In genomic region chr2:55102056-55102812, GRCh38 we compare ENCODE assay signal across 13 cellular contexts. TPM values are rescaled to one million over a fixed set of nuclear protein-coding genes. Genes with fewer than 3 reads are reported as not detected.
A peak's percentile ranks its signal among the peaks of the same experiment; 100 is the strongest.
DNase-seq lines count a peak whose midpoint lies in the region; ATAC-seq and TF ChIP-seq lines count a peak whose summit lies in the region.
"Had no signal": no experiment of that assay in that cellular context is flagged by ENCODE, and none has a peak within 500 bp of the region (broad histone marks: within the 10 kb centered on the region; RNA-seq: fewer than 3 reads in every experiment).

No MANE protein-coding gene starts in this region.

- H3K4me3 ChIP-seq in smooth muscle cell: no peak overlapping the region
- H3K4me3 ChIP-seq: SJSA1 had no signal

- no peak overlapping the region for H2AFZ ChIP-seq in smooth muscle cell (ENCODE audit: low read depth)

- no peaks in the 10 kb centered on the region for H3K27me3 ChIP-seq in smooth muscle cell (ENCODE audit: low read depth)
- H3K27me3 ChIP-seq: SJSA1 had no signal

- no peaks in the 10 kb centered on the region for H3K79me2 ChIP-seq in smooth muscle cell (ENCODE audit: low read depth)

- H3K36me3 ChIP-seq in smooth muscle cell (ENCODE audit: low read depth): no peaks in the 10 kb centered on the region
- H3K36me3 ChIP-seq: SJSA1 had no signal

- H3K9ac ChIP-seq in smooth muscle cell (ENCODE audit: low read depth): no peak overlapping the region

- peak; percentile 88 for DNase-seq in ELR (ENCODE audit: low read depth)
- DNase-seq in RKO (ENCODE audit: low spot score): peak; percentile 40
- peak; percentile 98 for DNase-seq in fibroblast of peridontal ligament (ENCODE audit: extremely low read depth)
- no peak for DNase-seq in smooth muscle cell (lab: John Stamatoyannopoulos, UW; ENCODE audit: unreplicated experiment)
- DNase-seq in stimulated activated CD4-positive, alpha-beta T cell treated with anti-CD3 and anti-CD28 coated beads, Interleukin-12 subunit alpha, Interleukin-12 subunit beta, amount 100 ng/mL, for 4 hours: no peak
- DNase-seq in activated CD8-positive, alpha-beta memory T cell treated with anti-CD3 and anti-CD28 coated beads for 24 hours: no peak
- no peak for DNase-seq in SIG-M5 (lab: John Stamatoyannopoulos, UW)
- DNase-seq: anterior cingulate cortex; naive thymus-derived CD4-positive, alpha-beta T cell; NCI-H187 treated with DMSO at 0.1 percent for 48 hours had no signal

- peak overlapping the region; percentile 38 for H3K4me2 ChIP-seq in smooth muscle cell

- peak overlapping the region; percentile 73 for H3K27ac ChIP-seq in smooth muscle cell (ENCODE audit: low read depth)
- H3K27ac ChIP-seq: SJSA1 had no signal

- no peak for TF ChIP-seq CTCF in smooth muscle cell (IDR thresholded peaks at IDR 0.05; ENCODE audit: borderline replicate concordance, insufficient read depth, poor library complexity, severe bottlenecking)

- ATAC-seq in GM21825 (IDR thresholded peaks at IDR 0.05; ENCODE audit: unreplicated experiment): no peak
- ATAC-seq: HCT116; naive thymus-derived CD4-positive, alpha-beta T cell had no signal

- H3K9me3 ChIP-seq in smooth muscle cell (replicated peaks; ENCODE audit: low read depth): no peaks in the 10 kb centered on the region
- H3K9me3 ChIP-seq: SJSA1 had no signal

- peaks cover 9% of the 10 kb centered on the region for H3F3A ChIP-seq in smooth muscle cell (ENCODE audit: low read depth)

- 68% methylated on average over 4 of the region's 4 CpGs for WGBS in smooth muscle cell (ENCODE audit: low lambda C conversion rate)

- no peaks in the 10 kb centered on the region for H4K20me1 ChIP-seq in smooth muscle cell (ENCODE audit: low read depth)

- peaks cover 21% of the 10 kb centered on the region for H3K4me1 ChIP-seq in smooth muscle cell (ENCODE audit: low read depth)

RNA-seq across cellular contexts. Expression of gene RTN4, which starts 52.0 kb away (rescaled TPM):
- 246 and 295 TPM in 2 replicates for total RNA-seq in smooth muscle cell
- 335 and 371 TPM in 2 replicates for polyA plus RNA-seq in smooth muscle cell

Comparison
In these comparisons a context has a peak if more than half of its experiments do, and no peak if none do; other contexts are left out.
1. DNase-seq: peak in ELR (single experiment), RKO (single experiment) and fibroblast of peridontal ligament (single experiment); none in smooth muscle cell (single experiment), stimulated activated CD4-positive, alpha-beta T cell treated with anti-CD3 and anti-CD28 coated beads, Interleukin-12 subunit alpha, Interleukin-12 subunit beta, amount 100 ng/mL, for 4 hours (single experiment), activated CD8-positive, alpha-beta memory T cell treated with anti-CD3 and anti-CD28 coated beads for 24 hours (single experiment) and SIG-M5 (single experiment).